In genomic region chr6:31733734-31734133, GRCh38 we compare ENCODE assay signal across 7 cellular contexts. TPM values are rescaled to one million over a fixed set of nuclear protein-coding genes. Genes with fewer than 3 reads are reported as not detected.
DNase-seq lines count a peak whose midpoint lies in the region; ATAC-seq and TF ChIP-seq lines count a peak whose summit lies in the region.
"Had no signal": no experiment of that assay in that cellular context is flagged by ENCODE, and none has a peak within 500 bp of the region (broad histone marks: within the 10 kb centered on the region; RNA-seq: fewer than 3 reads in every experiment).

No MANE protein-coding gene starts in this region.

- peaks cover 49% of the 10 kb centered on the region for H3K4me1 Mint-ChIP-seq in GM23338
- H3K4me1 Mint-ChIP-seq in activated naive CD8-positive, alpha-beta T cell treated with anti-CD3 and anti-CD28 coated beads, Interleukin-2, amount 10 ng/mL, durations not matched to agents 7 days and 5 days, result peaks cover 52% of the 10 kb centered on the region
- H3K4me1 Mint-ChIP-seq in nephron progenitor cell, result peaks cover 78% of the 10 kb centered on the region

- DNase-seq in GM23338 (ENCODE audit: low spot score), result no peak
- DNase-seq in activated naive CD8-positive, alpha-beta T cell treated with anti-CD3 and anti-CD28 coated beads, Interleukin-2, amount 10 ng/mL, durations not matched to agents 7 days and 5 days, result no peak
- no peak for DNase-seq in nephron progenitor cell
- DNase-seq in H4 (ENCODE audit: low spot score), result no peak

- H3K9me3 Mint-ChIP-seq in GM23338, result no peaks in the 10 kb centered on the region
- H3K9me3 Mint-ChIP-seq in activated naive CD8-positive, alpha-beta T cell treated with anti-CD3 and anti-CD28 coated beads, Interleukin-2, amount 10 ng/mL, durations not matched to agents 7 days and 5 days, result no peaks in the 10 kb centered on the region
- no peaks in the 10 kb centered on the region for H3K9me3 Mint-ChIP-seq in nephron progenitor cell

- no peak overlapping the region for H2AFZ ChIP-seq in GM23338

- ATAC-seq in GM23338 (no peak), GM19035 (IDR thresholded peaks at IDR 0.05; ENCODE audit: unreplicated experiment) (no peak), GM21367 (IDR thresholded peaks at IDR 0.05; ENCODE audit: unreplicated experiment) (no peak)
- ATAC-seq in activated naive CD8-positive, alpha-beta T cell treated with anti-CD3 and anti-CD28 coated beads, Interleukin-2, amount 10 ng/mL, durations not matched to agents 7 days and 5 days (ENCODE audit: low read depth), result no peak

- H3F3A ChIP-seq in GM23338 (replicated peaks; ENCODE audit: low read depth), result peaks cover 62% of the 10 kb centered on the region

- peaks cover 29% of the 10 kb centered on the region for H3K36me3 ChIP-seq in GM23338 (ENCODE audit: insufficient read depth)

- H3K9me2 ChIP-seq in GM23338 (ENCODE audit: insufficient read depth), result no peaks in the 10 kb centered on the region

- H3K27ac Mint-ChIP-seq in GM23338 (no peak overlapping the region; the same call in 1 of the 2 replicates), nephron progenitor cell (peak overlapping the region; percentile 77)
- peak overlapping the region; percentile 93 for H3K27ac Mint-ChIP-seq in activated naive CD8-positive, alpha-beta T cell treated with anti-CD3 and anti-CD28 coated beads, Interleukin-2, amount 10 ng/mL, durations not matched to agents 7 days and 5 days

- H3K27me3 Mint-ChIP-seq in GM23338 (ENCODE audit: insufficient read depth, low read depth, poor library complexity), result peaks cover 29% of the 10 kb centered on the region
- no peaks in the 10 kb centered on the region for H3K27me3 Mint-ChIP-seq in activated naive CD8-positive, alpha-beta T cell treated with anti-CD3 and anti-CD28 coated beads, Interleukin-2, amount 10 ng/mL, durations not matched to agents 7 days and 5 days
- no peaks in the 10 kb centered on the region for H3K27me3 Mint-ChIP-seq in nephron progenitor cell (ENCODE audit: low read depth, poor library complexity)

- no peak overlapping the region for H3K4me2 ChIP-seq in GM23338

- H3K27ac ChIP-seq in GM23338 (ENCODE audit: low read depth), result no peak overlapping the region

- H3K36me3 Mint-ChIP-seq in GM23338 (ENCODE audit: low read depth) (peaks cover 42% of the 10 kb centered on the region), nephron progenitor cell (ENCODE audit: low read depth) (peaks cover 35% of the 10 kb centered on the region)
- peaks cover 42% of the 10 kb centered on the region for H3K36me3 Mint-ChIP-seq in activated naive CD8-positive, alpha-beta T cell treated with anti-CD3 and anti-CD28 coated beads, Interleukin-2, amount 10 ng/mL, durations not matched to agents 7 days and 5 days

- H3K27me3 ChIP-seq in GM23338 (ENCODE audit: insufficient read depth), result peaks cover 3% of the 10 kb centered on the region; the same call in 1 of the 2 replicates

- POLR2A ChIA-PET in activated naive CD8-positive, alpha-beta T cell treated with anti-CD3 and anti-CD28 coated beads, Interleukin-2, amount 10 ng/mL, durations not matched to agents 7 days and 5 days (lab: Charles Lee), result interaction anchor here (1.4 to 7.6 kb wide), 3 partner anchors 7 to 97 kb away, joined by 3 to 137 read pairs (median 26); partner anchors contain the start of genes DDAH2 and MPIG6B

- H3K4me3 Mint-ChIP-seq in GM23338 (peak overlapping the region; percentile 92; the same call in 1 of the 3 replicates), nephron progenitor cell (peak overlapping the region; percentile 98)
- H3K4me3 Mint-ChIP-seq in activated naive CD8-positive, alpha-beta T cell treated with anti-CD3 and anti-CD28 coated beads, Interleukin-2, amount 10 ng/mL, durations not matched to agents 7 days and 5 days, result peak overlapping the region; percentile 98

- peaks cover 42% of the 10 kb centered on the region for H3K4me1 ChIP-seq in GM23338 (ENCODE audit: insufficient read depth)

- TF ChIP-seq CTCF in GM23338 (conservative IDR thresholded peaks at IDR 0.05; ENCODE audit: low read depth in 2 of 2) (no peak), nephron progenitor cell (IDR thresholded peaks at IDR 0.05) (no peak)

- H4K20me1 ChIP-seq in GM23338 (replicated peaks; ENCODE audit: insufficient read depth), result peaks cover 11% of the 10 kb centered on the region; the same call in 1 of the 2 replicates

- H3K79me2 ChIP-seq in GM23338 (replicated peaks; ENCODE audit: insufficient read depth), result peaks cover 27% of the 10 kb centered on the region

- no peak overlapping the region for H3K4me3 ChIP-seq in GM23338

TF ChIP-seq in GM23338, 12 proteins besides CTCF, POLR2A, EP300 and RAD21:
- no peak for TF ChIP-seq ZNF331 (CRISPR knock-in tag; IDR thresholded peaks at IDR 0.05; ENCODE audit: low read depth)
- TF ChIP-seq JUNB (IDR thresholded peaks at IDR 0.05; ENCODE audit: unreplicated experiment), result no peak
- TF ChIP-seq EZH2 (IDR thresholded peaks at IDR 0.05; ENCODE audit: low read depth, unreplicated experiment), result no peak
TF ChIP-seq in GM23338: peak in this region for 0.

RNA-seq across cellular contexts. Expression of gene CLIC1, which starts 2.6 kb away (rescaled TPM):
- 226 and 269 TPM in 2 replicates for total RNA-seq in GM23338 (2014; rRNA removed; shearing (Covaris generic))
- polyA plus RNA-seq in GM23338 (2016; fragmentation: Nextera tagmentation; extraction: Ambion mirVana), result 269 and 296 TPM in 2 replicates
- total RNA-seq in activated naive CD8-positive, alpha-beta T cell treated with anti-CD3 and anti-CD28 coated beads, Interleukin-2, amount 10 ng/mL, durations not matched to agents 7 days and 5 days, result 100 to 1,000 TPM; 425 to 456 TPM
- 710 and 730 TPM in 2 replicates for total RNA-seq in H4 (2014; rRNA removed; shearing (Covaris generic))

RNA-seq across cellular contexts. Expression of gene DDAH2, which starts 4.6 kb away (rescaled TPM):
- total RNA-seq in GM23338 (2014; rRNA removed; shearing (Covaris generic)), result 58.7 and 62.2 TPM in 2 replicates
- 65.0 and 65.1 TPM in 2 replicates for polyA plus RNA-seq in GM23338 (2016; fragmentation: Nextera tagmentation; extraction: Ambion mirVana)
- total RNA-seq in activated naive CD8-positive, alpha-beta T cell treated with anti-CD3 and anti-CD28 coated beads, Interleukin-2, amount 10 ng/mL, durations not matched to agents 7 days and 5 days, result 10 to 100 TPM; 28.3 to 29.1 TPM
- total RNA-seq in H4 (2014; rRNA removed; shearing (Covaris generic)), result 75.2 and 101 TPM in 2 replicates

RNA-seq across cellular contexts. Expression of gene MSH5, which starts 6.1 kb away (rescaled TPM):
- total RNA-seq in GM23338 (2014; rRNA removed; shearing (Covaris generic)), result 23.9 and 27.2 TPM in 2 replicates
- polyA plus RNA-seq in GM23338 (2016; fragmentation: Nextera tagmentation; extraction: Ambion mirVana), result 12.1 and 12.8 TPM in 2 replicates
- 10 to 100 TPM; 59.2 to 68.2 TPM for total RNA-seq in activated naive CD8-positive, alpha-beta T cell treated with anti-CD3 and anti-CD28 coated beads, Interleukin-2, amount 10 ng/mL, durations not matched to agents 7 days and 5 days
- total RNA-seq in H4 (2014; rRNA removed; shearing (Covaris generic)), result 5.3 and 10.8 TPM in 2 replicates

RNA-seq across cellular contexts. Expression of gene MPIG6B, which starts 10.6 kb away (rescaled TPM):
- not detected in 2 replicates for total RNA-seq in GM23338 (2014; rRNA removed; shearing (Covaris generic))
- polyA plus RNA-seq in GM23338 (2016; fragmentation: Nextera tagmentation; extraction: Ambion mirVana), result 0.12 and 0.13 TPM in 2 replicates
- 1 to 10 TPM; 1.2 to 1.5 TPM for total RNA-seq in activated naive CD8-positive, alpha-beta T cell treated with anti-CD3 and anti-CD28 coated beads, Interleukin-2, amount 10 ng/mL, durations not matched to agents 7 days and 5 days
- total RNA-seq in H4 (2014; rRNA removed; shearing (Covaris generic)), result not detected in 2 replicates

RNA-seq across cellular contexts. Expression of gene LY6G6C, which starts 12.2 kb away (rescaled TPM):
- not detected in 2 replicates for total RNA-seq in GM23338 (2014; rRNA removed; shearing (Covaris generic))
- 0.23 TPM in 1 of 2 replicates, not detected in the other for polyA plus RNA-seq in GM23338 (2016; fragmentation: Nextera tagmentation; extraction: Ambion mirVana)
- total RNA-seq in activated naive CD8-positive, alpha-beta T cell treated with anti-CD3 and anti-CD28 coated beads, Interleukin-2, amount 10 ng/mL, durations not matched to agents 7 days and 5 days, result not detected
- total RNA-seq in H4 (2014; rRNA removed; shearing (Covaris generic)), result not detected in 2 replicates
- total RNA-seq: subcutaneous adipose tissue had no signal
